Comparison of ENCODE assay signal across 9 cellular contexts in the genomic region with DNA sequence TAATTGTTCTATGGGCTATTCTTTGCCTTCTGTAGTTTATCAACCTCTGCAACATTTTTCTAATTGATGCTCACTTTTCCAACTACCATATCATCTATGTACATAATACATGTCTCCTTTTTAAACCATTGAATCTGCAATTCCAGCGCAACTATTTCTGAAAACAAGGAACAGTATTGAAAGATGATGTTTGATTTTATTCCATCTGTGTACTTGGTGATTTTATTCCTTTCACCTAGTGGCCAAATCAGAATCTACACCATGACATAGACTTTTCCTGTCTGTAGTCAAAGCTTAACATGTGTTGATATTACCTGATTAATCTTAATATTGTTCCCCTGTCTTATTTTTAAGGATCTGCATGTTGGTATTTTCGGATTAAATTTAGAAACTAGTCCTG. TPM values are rescaled to one million over a fixed set of nuclear protein-coding genes. Genes with fewer than 3 reads are reported as not detected.
DNase-seq lines count a peak whose midpoint lies in the region; ATAC-seq and TF ChIP-seq lines count a peak whose summit lies in the region.
"Had no signal": no experiment of that assay in that cellular context is flagged by ENCODE, and none has a peak within 500 bp of the region (broad histone marks: within the 10 kb centered on the region; RNA-seq: fewer than 3 reads in every experiment).

No MANE protein-coding gene starts in this region.

- H3K27ac ChIP-seq in VCaP, result no peak overlapping the region

- H3K27ac Mint-ChIP-seq in stimulated activated naive CD8-positive, alpha-beta T cell treated with anti-CD3 and anti-CD28 coated beads, Interleukin-15, Interleukin-2, amounts not matched to agents 100 ng/mL and 50 ng/mL, for 24 hours, result peak overlapping the region; percentile 5

- H3K27me3 ChIP-seq in kidney epithelial cell (ENCODE audit: control insufficient read depth, insufficient read depth, low read length), result no peaks in the 10 kb centered on the region

- H3K36me3 Mint-ChIP-seq in stimulated activated naive CD8-positive, alpha-beta T cell treated with anti-CD3 and anti-CD28 coated beads, Interleukin-15, Interleukin-2, amounts not matched to agents 100 ng/mL and 50 ng/mL, for 24 hours (ENCODE audit: low read depth), result peaks cover 41% of the 10 kb centered on the region

- no peaks in the 10 kb centered on the region for H3K36me3 ChIP-seq in kidney epithelial cell (ENCODE audit: control insufficient read depth, insufficient read depth, low read length)

- H3K4me1 Mint-ChIP-seq in stimulated activated naive CD8-positive, alpha-beta T cell treated with anti-CD3 and anti-CD28 coated beads, Interleukin-15, Interleukin-2, amounts not matched to agents 100 ng/mL and 50 ng/mL, for 24 hours (ENCODE audit: low read depth), result peaks cover 57% of the 10 kb centered on the region

- no peak overlapping the region for H3K4me3 Mint-ChIP-seq in stimulated activated naive CD8-positive, alpha-beta T cell treated with anti-CD3 and anti-CD28 coated beads, Interleukin-15, Interleukin-2, amounts not matched to agents 100 ng/mL and 50 ng/mL, for 24 hours

- peak; percentile 74 for TF ChIP-seq CTCF in VCaP (conservative IDR thresholded peaks at IDR 0.05)
- TF ChIP-seq CTCF in kidney epithelial cell (IDR thresholded peaks at IDR 0.05; ENCODE audit: insufficient read depth, low read length, poor library complexity, severe bottlenecking), result peak; percentile 49

- H3K9me3 Mint-ChIP-seq in stimulated activated naive CD8-positive, alpha-beta T cell treated with anti-CD3 and anti-CD28 coated beads, Interleukin-15, Interleukin-2, amounts not matched to agents 100 ng/mL and 50 ng/mL, for 24 hours, result no peaks in the 10 kb centered on the region

- DNase-seq in stimulated activated naive CD8-positive, alpha-beta T cell treated with anti-CD3 and anti-CD28 coated beads, Interleukin-15, Interleukin-2, amounts not matched to agents 100 U/mL and 50 U/mL, for 24 hours, result no peak
- DNase-seq in kidney epithelial cell (ENCODE audit: low read depth), result no peak
- no peak for DNase-seq in cerebellar nuclear complex (lab: John Stamatoyannopoulos, UW)
- no peak for DNase-seq in activated effector memory CD4-positive, alpha-beta T cell treated with Interleukin-2 at 50 U/mL for 16 hours
- no peak for DNase-seq in NCI-H146 treated with DMSO at 0.1 percent for 48 hours (lab: John Stamatoyannopoulos, UW; ENCODE audit: unreplicated experiment)
- DNase-seq in COLO668 (lab: John Stamatoyannopoulos, UW; ENCODE audit: unreplicated experiment), result no peak
- DNase-seq: activated T-cell treated with anti-CD3 and anti-CD28 coated beads for 4 hours had no signal

- no peaks in the 10 kb centered on the region for H3K27me3 Mint-ChIP-seq in stimulated activated naive CD8-positive, alpha-beta T cell treated with anti-CD3 and anti-CD28 coated beads, Interleukin-15, Interleukin-2, amounts not matched to agents 100 ng/mL and 50 ng/mL, for 24 hours

- no peak overlapping the region for H3K4me3 ChIP-seq in kidney epithelial cell (ENCODE audit: low read depth, low read length)

- ATAC-seq in stimulated activated naive CD8-positive, alpha-beta T cell treated with anti-CD3 and anti-CD28 coated beads, Interleukin-15, Interleukin-2, amounts not matched to agents 100 U/mL and 50 U/mL, for 24 hours, result no peak

RNA-seq across cellular contexts. Expression of a gene that starts 13.0 kb away (rescaled TPM):
- 29.8 and 34.9 TPM in 2 replicates for total RNA-seq in kidney epithelial cell

RNA-seq across cellular contexts. Expression of a gene that starts 22.8 kb away (rescaled TPM):
- 31.6 and 31.8 TPM in 2 replicates for total RNA-seq in kidney epithelial cell

RNA-seq across cellular contexts. Expression of a gene that starts 31.7 kb away (rescaled TPM):
- total RNA-seq in kidney epithelial cell, result 63.8 and 73.3 TPM in 2 replicates

RNA-seq across cellular contexts. Expression of a gene that starts 40.0 kb away (rescaled TPM):
- 8.8 and 11.1 TPM in 2 replicates for total RNA-seq in kidney epithelial cell
